ENCODE assay signal across 1 cellular context in genomic region chr3:127999509-128000106, GRCh38.
TF ChIP-seq lines count a peak whose summit lies in the region.

No MANE protein-coding gene starts in this region.

TF ChIP-seq in HepG2, 621 proteins besides CTCF, POLR2A, EP300 and RAD21:
- TF ChIP-seq ZSCAN5A (CRISPR knock-in tag; IDR thresholded peaks at IDR 0.05; ENCODE audit: borderline replicate concordance): no peak
- peak; percentile 68 for TF ChIP-seq HNF4A (CRISPR knock-in tag; IDR thresholded peaks at IDR 0.05)
- TF ChIP-seq HNF4G (IDR thresholded peaks at IDR 0.05; ENCODE audit: borderline replicate concordance, low read depth, low read length): peak; percentile 21; the same call in 1 of the 2 replicates
- TF ChIP-seq HNF4G (CRISPR knock-in tag; IDR thresholded peaks at IDR 0.05; ENCODE audit: borderline replicate concordance, low read depth): no peak
- no peak for TF ChIP-seq MIER3 (CRISPR knock-in tag; IDR thresholded peaks at IDR 0.05; ENCODE audit: borderline replicate concordance)
- no peak for TF ChIP-seq ZNF296 (CRISPR knock-in tag; conservative IDR thresholded peaks at IDR 0.05)
- peak; percentile 70 for TF ChIP-seq MAFF (IDR thresholded peaks at IDR 0.05; ENCODE audit: low read depth, low read length)
- no peak for TF ChIP-seq ZSCAN12 (CRISPR knock-in tag; IDR thresholded peaks at IDR 0.05)
- TF ChIP-seq CENPT (CRISPR knock-in tag; IDR thresholded peaks at IDR 0.05; ENCODE audit: low read depth): no peak
- TF ChIP-seq POGZ (CRISPR knock-in tag; IDR thresholded peaks at IDR 0.05): 0 out of 2 replicates have a peak, but pooled peaks have one; percentile 22
- TF ChIP-seq E2F2 (CRISPR knock-in tag; IDR thresholded peaks at IDR 0.05; ENCODE audit: borderline replicate concordance): no peak
- peak; percentile 50; the same call in 1 of the 2 replicates for TF ChIP-seq BCL6 (CRISPR knock-in tag; IDR thresholded peaks at IDR 0.05)
- peak; percentile 92 for TF ChIP-seq GZF1 (CRISPR knock-in tag; IDR thresholded peaks at IDR 0.05)
- no peak for TF ChIP-seq ZBTB44 (CRISPR knock-in tag; IDR thresholded peaks at IDR 0.05)
- TF ChIP-seq ZMYM3 (CRISPR knock-in tag; IDR thresholded peaks at IDR 0.05): peak; percentile 38; the same call in 1 of the 2 replicates
- peak; percentile 42; the same call in 1 of the 2 replicates for TF ChIP-seq ZNF768 (CRISPR knock-in tag; IDR thresholded peaks at IDR 0.05)
- TF ChIP-seq ZFP91 (CRISPR knock-in tag; IDR thresholded peaks at IDR 0.05; ENCODE audit: borderline replicate concordance): no peak
- TF ChIP-seq JUN (CRISPR knock-in tag; IDR thresholded peaks at IDR 0.05): no peak
- peak; percentile 67 to 77 for TF ChIP-seq MAFK (conservative IDR thresholded peaks at IDR 0.05 in 1 of 2, IDR thresholded peaks at IDR 0.05 in 1 of 2; ENCODE audit: low read length in 2 of 2)
- peak; percentile 35; the same call in 1 of the 2 replicates for TF ChIP-seq YEATS4 (CRISPR knock-in tag; IDR thresholded peaks at IDR 0.05; ENCODE audit: borderline replicate concordance)
- TF ChIP-seq SIX4 (CRISPR knock-in tag; IDR thresholded peaks at IDR 0.05): no peak
